Comparison of ENCODE assay signal across 1 cellular context in genomic region chr3:196135693-196136639, GRCh38.
A peak's percentile ranks its signal among the peaks of the same experiment; 100 is the strongest.
TF ChIP-seq lines count a peak whose summit lies in the region.

No MANE protein-coding gene starts in this region.

TF ChIP-seq in HepG2, 621 proteins besides CTCF, POLR2A, EP300 and RAD21 (continued from another document):
- no peak for TF ChIP-seq ZNF407 (CRISPR knock-in tag; IDR thresholded peaks at IDR 0.05; ENCODE audit: not compliant biosample characterization)
- peak; percentile 86 for TF ChIP-seq RXRB (CRISPR knock-in tag; IDR thresholded peaks at IDR 0.05; ENCODE audit: borderline replicate concordance)
- no peak for TF ChIP-seq ZBTB44 (CRISPR knock-in tag; IDR thresholded peaks at IDR 0.05)
- no peak for TF ChIP-seq PRDM15 (CRISPR knock-in tag; IDR thresholded peaks at IDR 0.05)
- TF ChIP-seq ZNF598 (CRISPR knock-in tag; IDR thresholded peaks at IDR 0.05; ENCODE audit: borderline replicate concordance) = no peak
TF ChIP-seq in HepG2: peak in this region for 14.
